In genomic region chr2:24012521-24013245, GRCh38 we compare ENCODE assay signal across 3 cellular contexts.
TF ChIP-seq lines count a peak whose summit lies in the region.

No MANE protein-coding gene starts in this region.

TF ChIP-seq in A549, 52 proteins besides CTCF, POLR2A, EP300 and RAD21:
- TF ChIP-seq FOSB (CRISPR knock-in tag; IDR thresholded peaks at IDR 0.05) (no peak), SMC3 (IDR thresholded peaks at IDR 0.05) (no peak), BHLHE40 (IDR thresholded peaks at IDR 0.05; ENCODE audit: low read depth, low read length) (no peak), KDM1A (IDR thresholded peaks at IDR 0.05; ENCODE audit: low read depth) (no peak), CHD2 (IDR thresholded peaks at IDR 0.05; ENCODE audit: low read length, partially characterized antibody) (no peak), HMGXB4 (CRISPR knock-in tag; IDR thresholded peaks at IDR 0.05; ENCODE audit: borderline replicate concordance) (no peak), KDM5A (IDR thresholded peaks at IDR 0.05) (no peak), POLR2AphosphoS2 (conservative IDR thresholded peaks at IDR 0.05; ENCODE audit: low read length) (no peak), ESRRA (IDR thresholded peaks at IDR 0.05; ENCODE audit: borderline replicate concordance, low read length) (no peak), MYC (IDR thresholded peaks at IDR 0.05; ENCODE audit: borderline replicate concordance, low read length) (no peak)

TF ChIP-seq in IMR-90, 13 proteins besides CTCF, POLR2A, EP300 and RAD21:
- TF ChIP-seq USF2 (IDR thresholded peaks at IDR 0.05; ENCODE audit: low read depth, low read length) (no peak), MAZ (IDR thresholded peaks at IDR 0.05; ENCODE audit: borderline replicate concordance, low read depth, low read length) (no peak), RFX5 (IDR thresholded peaks at IDR 0.05; ENCODE audit: low read depth, low read length) (no peak), SMC3 (IDR thresholded peaks at IDR 0.05; ENCODE audit: low read depth, low read length) (no peak), MAFK (IDR thresholded peaks at IDR 0.05; ENCODE audit: low read depth, low read length) (no peak), RCOR1 (IDR thresholded peaks at IDR 0.05; ENCODE audit: insufficient replicate concordance, low read length) (no peak), FOS (IDR thresholded peaks at IDR 0.05; ENCODE audit: low read depth, low read length) (no peak), CEBPB (IDR thresholded peaks at IDR 0.05; ENCODE audit: low read depth, low read length) (no peak), NFE2L2 (IDR thresholded peaks at IDR 0.05; ENCODE audit: low read depth, low read length) (no peak), CHD1 (IDR thresholded peaks at IDR 0.05; ENCODE audit: low read depth, low read length) (no peak), ELK1 (IDR thresholded peaks at IDR 0.05; ENCODE audit: borderline replicate concordance, low read depth, low read length) (no peak), MXI1 (IDR thresholded peaks at IDR 0.05; ENCODE audit: borderline replicate concordance, low read depth, low read length) (no peak), BHLHE40 (IDR thresholded peaks at IDR 0.05; ENCODE audit: low read depth, low read length) (no peak)

TF ChIP-seq in WTC11, 78 proteins besides CTCF, POLR2A, EP300 and RAD21:
- TF ChIP-seq USF2 (CRISPR knock-in tag; IDR thresholded peaks at IDR 0.05) (no peak), RELA (CRISPR knock-in tag; IDR thresholded peaks at IDR 0.05; ENCODE audit: borderline replicate concordance) (no peak), NFE2L1 (CRISPR knock-in tag; IDR thresholded peaks at IDR 0.05) (no peak), ATF2 (CRISPR knock-in tag; IDR thresholded peaks at IDR 0.05; ENCODE audit: borderline replicate concordance, low read depth) (no peak), ZNF219 (CRISPR knock-in tag; IDR thresholded peaks at IDR 0.05; ENCODE audit: borderline replicate concordance) (no peak), ZNF317 (CRISPR knock-in tag; IDR thresholded peaks at IDR 0.05; ENCODE audit: borderline replicate concordance, low read depth) (no peak), ZNF671 (CRISPR knock-in tag; IDR thresholded peaks at IDR 0.05) (no peak)
